Comparison of ENCODE assay signal across 10 cellular contexts in genomic region chr2:39512434-39512935, GRCh38.
DNase-seq lines count a peak whose midpoint lies in the region; ATAC-seq and TF ChIP-seq lines count a peak whose summit lies in the region.
"Had no signal": no experiment of that assay in that cellular context is flagged by ENCODE, and none has a peak within 500 bp of the region (broad histone marks: within the 10 kb centered on the region; RNA-seq: fewer than 3 reads in every experiment).

No MANE protein-coding gene starts in this region.

- no peak overlapping the region for H2AK5ac ChIP-seq in trophoblast cell (ENCODE audit: low read length)

- no peak for TF ChIP-seq CTCF in breast epithelium (IDR thresholded peaks at IDR 0.05)

- WGBS in trophoblast cell (ENCODE audit: extremely low coverage, insufficient coverage, insufficient read length) = no CpG with 5 or more reads among the region's 7 CpGs

- no peak overlapping the region for H3K14ac ChIP-seq in trophoblast cell (ENCODE audit: low read length)

- no peak overlapping the region for H3K9ac ChIP-seq in trophoblast cell (ENCODE audit: low read length)
- H3K9ac ChIP-seq: parathyroid adenoma had no signal

- H3K4me2 ChIP-seq in trophoblast cell (ENCODE audit: low read length) = no peak overlapping the region

- H3K18ac ChIP-seq in trophoblast cell (ENCODE audit: low read length) = no peak overlapping the region

- TF ChIP-seq POLR2A in breast epithelium (IDR thresholded peaks at IDR 0.05) = no peak

- peak overlapping the region; percentile 62 for H2BK12ac ChIP-seq in trophoblast cell (ENCODE audit: low read length)

- H3K4me1 ChIP-seq in trophoblast cell (ENCODE audit: control insufficient read depth in 1 of 2, insufficient read depth in 2 of 2, low read length in 2 of 2) = peaks cover 20 to 25% of the 10 kb centered on the region in 2 experiments
- peaks cover 0 to 11% of the 10 kb centered on the region in 2 donors for H3K4me1 ChIP-seq in breast epithelium
- H3K4me1 ChIP-seq: parathyroid adenoma had no signal

- H4K12ac ChIP-seq in trophoblast cell (ENCODE audit: low read depth, low read length) = no peak overlapping the region

- H3K27me3 ChIP-seq in trophoblast cell (ENCODE audit: insufficient read depth, low read length) = no peaks in the 10 kb centered on the region
- H3K27me3 ChIP-seq in breast epithelium = no peaks in the 10 kb centered on the region

- ATAC-seq in GM19455 (IDR thresholded peaks at IDR 0.05; ENCODE audit: unreplicated experiment) (no peak), HG03097 (IDR thresholded peaks at IDR 0.05; ENCODE audit: low FRiP score, unreplicated experiment) (no peak)

- peaks cover 6% of the 10 kb centered on the region for H3K79me1 ChIP-seq in trophoblast cell (ENCODE audit: low read length)

- H3K4me3 ChIP-seq in trophoblast cell (ENCODE audit: low read depth, low read length) (no peak overlapping the region), breast epithelium (no peak overlapping the region)

- peak overlapping the region; percentile 17 for H2BK120ac ChIP-seq in trophoblast cell (ENCODE audit: insufficient read depth, low read length, poor library complexity)

- no peak overlapping the region for H3K23ac ChIP-seq in trophoblast cell (ENCODE audit: low read length)

- intact Hi-C loops in breast epithelium (cut with DNase I; ENCODE audit: low total_unique reads) = no loop called here

- H3K27ac ChIP-seq in trophoblast cell (ENCODE audit: low read depth, low read length) = peak overlapping the region; percentile 59
- peak overlapping the region in 1 of 2 donors; percentile 41 for H3K27ac ChIP-seq in breast epithelium
- H3K27ac ChIP-seq: C4-2B, parathyroid adenoma had no signal

- H3K79me2 ChIP-seq in trophoblast cell (ENCODE audit: control insufficient read depth, insufficient read depth, low read length, poor library complexity) = no peaks in the 10 kb centered on the region
- H3K79me2 ChIP-seq: parathyroid adenoma had no signal

- H3K36me3 ChIP-seq in trophoblast cell (ENCODE audit: control insufficient read depth in 1 of 2, insufficient read depth in 2 of 2, low read length in 2 of 2) = no peaks in the 10 kb centered on the region
- H3K36me3 ChIP-seq in breast epithelium = no peaks in the 10 kb centered on the region

- H3K9me3 ChIP-seq in trophoblast cell (ENCODE audit: insufficient read depth, low read depth, low read length) = no peaks in the 10 kb centered on the region
- no peaks in the 10 kb centered on the region for H3K9me3 ChIP-seq in breast epithelium

- H3K4ac ChIP-seq in trophoblast cell (ENCODE audit: low read depth, low read length) = no peak overlapping the region

- DNase-seq in stimulated activated CD4-positive, alpha-beta T cell treated with anti-CD3 and anti-CD28 coated beads, Interleukin-4, amount 100 ng/mL, for 24 hours = peak; percentile 30
- no peak for DNase-seq in stimulated activated CD4-positive, alpha-beta T cell treated with anti-CD3 and anti-CD28 coated beads, Interleukin-4, amount 100 ng/mL, for 4 hours
- peak; percentile 20 for DNase-seq in fibroblast of gingiva (ENCODE audit: low read depth)
- DNase-seq in trophoblast cell = peak; percentile 17 to 68
- DNase-seq in breast epithelium (ENCODE audit: low spot score in 2 of 2) = no peak
- no peak for DNase-seq in NCI-H524 treated with DMSO at 0.1 percent for 48 hours (lab: John Stamatoyannopoulos, UW)

- H4K91ac ChIP-seq in trophoblast cell (ENCODE audit: low read depth, low read length) = no peak overlapping the region

- no peak overlapping the region for H4K8ac ChIP-seq in trophoblast cell (ENCODE audit: low read depth, low read length)

- no peak overlapping the region for H2AFZ ChIP-seq in trophoblast cell (ENCODE audit: insufficient read depth, low read length, poor library complexity)
- H2AFZ ChIP-seq: parathyroid adenoma had no signal

- H2BK5ac ChIP-seq in trophoblast cell (ENCODE audit: low read depth, low read length, poor library complexity) = peak overlapping the region; percentile 12

Comparison
In these comparisons a context has a peak if more than half of its experiments do, and no peak if none do; other contexts are left out.
1. DNase-seq: peak in stimulated activated CD4-positive, alpha-beta T cell treated with anti-CD3 and anti-CD28 coated beads, Interleukin-4, amount 100 ng/mL, for 24 hours (single experiment), fibroblast of gingiva (single experiment) and trophoblast cell (2 of 2); none in stimulated activated CD4-positive, alpha-beta T cell treated with anti-CD3 and anti-CD28 coated beads, Interleukin-4, amount 100 ng/mL, for 4 hours (0 of 2), breast epithelium (0 of 2) and NCI-H524 treated with DMSO at 0.1 percent for 48 hours (single experiment).